In the genomic region with DNA sequence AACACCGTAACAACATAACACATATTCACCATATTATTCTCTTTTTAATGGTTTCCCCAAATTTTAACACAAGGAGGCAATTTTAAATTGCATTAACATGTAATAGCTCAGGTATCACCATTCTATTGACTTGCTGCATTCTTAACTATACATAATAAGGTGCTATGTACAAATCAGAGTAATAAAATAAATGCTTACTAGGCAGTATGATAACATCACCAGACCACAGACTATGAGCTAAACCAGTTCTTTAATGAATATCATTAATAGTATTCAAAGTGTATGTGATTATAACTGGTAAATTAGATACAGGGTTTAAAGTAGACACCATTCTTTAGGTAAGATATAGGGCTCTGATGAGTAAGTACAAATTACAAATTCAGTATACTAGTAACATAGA, we compare ENCODE assay signal across 29 cellular contexts.
"Had no signal": no experiment of that assay in that cellular context is flagged by ENCODE, and none has a peak within 500 bp of the region (broad histone marks: within the 10 kb centered on the region; RNA-seq: fewer than 3 reads in every experiment).

No MANE protein-coding gene starts in this region.

- H3K27ac ChIP-seq: stomach, suprapubic skin, testis, thoracic aorta, thyroid gland, tibial artery, tibial nerve, transverse colon, upper lobe of left lung, upper lobe of right lung, uterus, vagina had no signal

- H3K27me3 Mint-ChIP-seq: stimulated activated memory B cell treated with anti-CD40 and anti-IgM and Interleukin-4, amounts not matched to agents 10 μg/mL and 1 μg/mL and 100 μg/mL, for 72 hours; stimulated activated naive B cell treated with anti-CD40 and anti-IgM and Interleukin-4, amounts not matched to agents 10 μg/mL and 1 μg/mL and 100 μg/mL, for 72 hours; stimulated activated naive CD8-positive, alpha-beta T cell treated with anti-CD3 and anti-CD28 coated beads, Interleukin-15, amount 100 ng/mL, for 72 hours; stimulated activated naive CD8-positive, alpha-beta T cell treated with anti-CD3 and anti-CD28 coated beads, Interleukin-15, Interleukin-2, amounts not matched to agents 100 ng/mL and 50 ng/mL, for 24 hours; type B pancreatic cell had no signal

- H3K4me3 ChIP-seq: stomach, suprapubic skin, testis, thoracic aorta, thyroid gland, tibial artery, tibial nerve, transverse colon, upper lobe of left lung, upper lobe of right lung, uterus, vagina had no signal

- H3K27ac Mint-ChIP-seq: stimulated activated effector memory CD8-positive, alpha-beta T cell treated with anti-CD3 and anti-CD28 coated beads, Interleukin-12 subunit alpha, Interleukin-12 subunit beta, amount 100 ng/mL, for 72 hours; stimulated activated memory B cell treated with anti-CD40 and anti-IgM and Interleukin-4, amounts not matched to agents 10 μg/mL and 1 μg/mL and 100 μg/mL, for 72 hours; stimulated activated naive B cell treated with anti-CD40 and anti-IgM and Interleukin-4, amounts not matched to agents 10 μg/mL and 1 μg/mL and 100 μg/mL, for 72 hours; stimulated activated naive CD8-positive, alpha-beta T cell treated with anti-CD3 and anti-CD28 coated beads, Interleukin-15, amount 100 ng/mL, for 72 hours; stimulated activated naive CD8-positive, alpha-beta T cell treated with anti-CD3 and anti-CD28 coated beads, Interleukin-15, Interleukin-2, amounts not matched to agents 100 ng/mL and 50 ng/mL, for 24 hours; type B pancreatic cell had no signal

- ATAC-seq: stimulated activated effector memory CD8-positive, alpha-beta T cell treated with anti-CD3 and anti-CD28 coated beads, Interleukin-12 subunit alpha, Interleukin-12 subunit beta, amount 100 ng/mL, for 72 hours; stimulated activated memory B cell treated with anti-CD40 and anti-IgM and Interleukin-4, amounts not matched to agents 10 μg/mL and 1 μg/mL and 100 μg/mL, for 72 hours; stimulated activated naive B cell treated with anti-CD40 and anti-IgM and Interleukin-4, amounts not matched to agents 10 μg/mL and 1 μg/mL and 100 μg/mL, for 72 hours; stimulated activated naive CD8-positive, alpha-beta T cell treated with anti-CD3 and anti-CD28 coated beads, Interleukin-15, amount 100 ng/mL, for 72 hours; stimulated activated naive CD8-positive, alpha-beta T cell treated with anti-CD3 and anti-CD28 coated beads, Interleukin-15, Interleukin-2, amounts not matched to agents 100 U/mL and 50 U/mL, for 24 hours; upper lobe of right lung had no signal

- H3K27me3 ChIP-seq: stomach, suprapubic skin, testis, thyroid gland, tibial artery, tibial nerve, transverse colon, upper lobe of left lung, upper lobe of right lung, uterus, vagina had no signal

- H3K4me3 Mint-ChIP-seq: stimulated activated effector memory CD8-positive, alpha-beta T cell treated with anti-CD3 and anti-CD28 coated beads, Interleukin-12 subunit alpha, Interleukin-12 subunit beta, amount 100 ng/mL, for 72 hours; stimulated activated memory B cell treated with anti-CD40 and anti-IgM and Interleukin-4, amounts not matched to agents 10 μg/mL and 1 μg/mL and 100 μg/mL, for 72 hours; stimulated activated naive B cell treated with anti-CD40 and anti-IgM and Interleukin-4, amounts not matched to agents 10 μg/mL and 1 μg/mL and 100 μg/mL, for 72 hours; stimulated activated naive CD8-positive, alpha-beta T cell treated with anti-CD3 and anti-CD28 coated beads, Interleukin-15, amount 100 ng/mL, for 72 hours; stimulated activated naive CD8-positive, alpha-beta T cell treated with anti-CD3 and anti-CD28 coated beads, Interleukin-15, Interleukin-2, amounts not matched to agents 100 ng/mL and 50 ng/mL, for 24 hours; type B pancreatic cell had no signal

- H3K4me1 ChIP-seq: stomach, suprapubic skin, testis, thyroid gland, tibial artery, tibial nerve, transverse colon, upper lobe of left lung, upper lobe of right lung, uterus, vagina had no signal

- FAIRE-seq: urothelium cell line had no signal

- H3K9me3 Mint-ChIP-seq: stimulated activated effector memory CD8-positive, alpha-beta T cell treated with anti-CD3 and anti-CD28 coated beads, Interleukin-12 subunit alpha, Interleukin-12 subunit beta, amount 100 ng/mL, for 72 hours had no signal

- H3K9me3 ChIP-seq: suprapubic skin, testis, thoracic aorta, thyroid gland, tibial artery, tibial nerve, transverse colon, upper lobe of left lung, upper lobe of right lung, uterus, vagina had no signal

- H3K36me3 ChIP-seq: suprapubic skin, thoracic aorta, thyroid gland, transverse colon, upper lobe of right lung, uterus, vagina had no signal

- H3K4me1 Mint-ChIP-seq: stimulated activated memory B cell treated with anti-CD40 and anti-IgM and Interleukin-4, amounts not matched to agents 10 μg/mL and 1 μg/mL and 100 μg/mL, for 72 hours; stimulated activated naive B cell treated with anti-CD40 and anti-IgM and Interleukin-4, amounts not matched to agents 10 μg/mL and 1 μg/mL and 100 μg/mL, for 72 hours; stimulated activated naive CD8-positive, alpha-beta T cell treated with anti-CD3 and anti-CD28 coated beads, Interleukin-15, amount 100 ng/mL, for 72 hours had no signal

- DNase-seq: stimulated activated CD4-positive, alpha-beta T cell treated with anti-CD3 and anti-CD28 coated beads, Interleukin-2, amount 100 ng/mL, for 48 hours; stimulated activated CD4-positive, alpha-beta T cell treated with anti-CD3 and anti-CD28 coated beads, Interleukin-4, amount 100 ng/mL, for 1 hour; stimulated activated CD4-positive, alpha-beta T cell treated with anti-CD3 and anti-CD28 coated beads, Interleukin-4, amount 100 ng/mL, for 24 hours; stimulated activated CD4-positive, alpha-beta T cell treated with anti-CD3 and anti-CD28 coated beads, Interleukin-4, amount 100 ng/mL, for 4 hours; stimulated activated CD8-positive, alpha-beta memory T cell treated with anti-CD3 and anti-CD28 coated beads, Interleukin-4, amount 100 ng/mL, for 48 hours; stimulated activated naive B cell treated with anti-CD40 and anti-IgM and Interleukin-4, amounts not matched to agents 10 μg/mL and 1 μg/mL and 100 μg/mL, for 72 hours; stimulated activated naive CD4-positive, alpha-beta T cell; stimulated activated naive CD4-positive, alpha-beta T cell treated with Interleukin-2 at 50 U/mL for 16 hours; stimulated activated naive CD8-positive, alpha-beta T cell treated with anti-CD3 and anti-CD28 coated beads, Interleukin-15, amount 100 ng/mL, for 72 hours; stimulated activated naive CD8-positive, alpha-beta T cell treated with anti-CD3 and anti-CD28 coated beads, Interleukin-15, Interleukin-2, amounts not matched to agents 100 U/mL and 50 U/mL, for 24 hours; stomach; substantia nigra; testis; thyroid gland; tibial artery; transverse colon; trophoblast cell; upper lobe of left lung; upper lobe of right lung; uterus had no signal
